Comparison of ENCODE assay signal across 1 cellular context in the genomic region with DNA sequence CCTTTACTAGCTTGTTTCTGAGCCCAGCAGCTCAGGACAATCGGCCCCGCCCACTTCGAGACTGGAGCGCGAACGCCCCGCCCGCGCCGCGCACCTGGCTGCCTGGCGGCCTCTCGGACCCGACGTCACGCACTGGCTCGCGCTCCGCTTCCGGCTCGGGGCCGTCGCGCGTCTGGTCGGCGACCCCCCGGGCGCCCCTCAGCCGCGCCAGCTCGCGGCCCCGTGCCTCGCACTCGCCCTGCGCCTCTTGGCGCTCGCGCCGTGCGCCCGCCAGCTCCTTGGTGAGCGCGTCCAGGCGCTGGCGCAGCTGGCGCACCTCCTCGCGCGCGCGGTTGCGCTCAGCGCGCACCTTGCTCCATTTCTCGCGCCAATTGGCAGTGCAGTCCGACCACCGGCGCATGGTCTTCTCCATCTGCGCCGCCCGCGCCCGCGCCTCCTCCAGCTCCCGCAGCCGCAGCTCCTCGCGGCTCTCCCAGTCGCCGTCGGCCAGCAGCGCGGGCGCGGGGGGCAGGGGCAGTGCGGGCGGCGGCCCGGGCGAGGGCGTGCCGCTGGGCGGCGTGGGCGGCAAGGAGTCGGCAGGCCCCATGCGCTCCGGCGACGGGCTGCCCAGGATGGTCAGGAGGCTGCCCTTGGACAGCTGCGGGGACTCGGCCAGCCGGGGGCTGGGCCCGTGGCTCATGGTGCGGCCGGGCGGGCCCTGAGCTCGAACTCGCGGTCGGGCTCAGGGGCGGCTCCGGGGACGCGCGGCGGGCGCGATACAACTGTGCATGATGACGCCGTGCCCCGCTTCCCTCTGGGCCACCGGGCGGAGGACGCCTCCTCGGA.
TF ChIP-seq lines count a peak whose summit lies in the region.

No MANE protein-coding gene starts in this region.

TF ChIP-seq in HepG2, 621 proteins besides CTCF, POLR2A, EP300 and RAD21:
- TF ChIP-seq, protein P1, sequence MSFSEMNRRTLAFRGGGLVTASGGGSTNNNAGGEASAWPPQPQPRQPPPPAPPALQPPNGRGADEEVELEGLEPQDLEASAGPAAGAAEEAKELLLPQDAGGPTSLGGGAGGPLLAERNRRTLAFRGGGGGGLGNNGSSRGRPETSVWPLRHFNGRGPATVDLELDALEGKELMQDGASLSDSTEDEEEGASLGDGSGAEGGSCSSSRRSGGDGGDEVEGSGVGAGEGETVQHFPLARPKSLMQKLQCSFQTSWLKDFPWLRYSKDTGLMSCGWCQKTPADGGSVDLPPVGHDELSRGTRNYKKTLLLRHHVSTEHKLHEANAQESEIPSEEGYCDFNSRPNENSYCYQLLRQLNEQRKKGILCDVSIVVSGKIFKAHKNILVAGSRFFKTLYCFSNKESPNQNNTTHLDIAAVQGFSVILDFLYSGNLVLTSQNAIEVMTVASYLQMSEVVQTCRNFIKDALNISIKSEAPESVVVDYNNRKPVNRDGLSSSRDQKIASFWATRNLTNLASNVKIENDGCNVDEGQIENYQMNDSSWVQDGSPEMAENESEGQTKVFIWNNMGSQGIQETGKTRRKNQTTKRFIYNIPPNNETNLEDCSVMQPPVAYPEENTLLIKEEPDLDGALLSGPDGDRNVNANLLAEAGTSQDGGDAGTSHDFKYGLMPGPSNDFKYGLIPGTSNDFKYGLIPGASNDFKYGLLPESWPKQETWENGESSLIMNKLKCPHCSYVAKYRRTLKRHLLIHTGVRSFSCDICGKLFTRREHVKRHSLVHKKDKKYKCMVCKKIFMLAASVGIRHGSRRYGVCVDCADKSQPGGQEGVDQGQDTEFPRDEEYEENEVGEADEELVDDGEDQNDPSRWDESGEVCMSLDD (CRISPR knock-in tag; IDR thresholded peaks at IDR 0.05; ENCODE audit: borderline replicate concordance), result no peak
- TF ChIP-seq FOXM1 (CRISPR knock-in tag; IDR thresholded peaks at IDR 0.05) (no peak), ZNF484 (CRISPR knock-in tag; IDR thresholded peaks at IDR 0.05; ENCODE audit: borderline replicate concordance, low read depth) (no peak), ZNF672 (CRISPR knock-in tag; IDR thresholded peaks at IDR 0.05) (no peak), NR1H2 (CRISPR knock-in tag; IDR thresholded peaks at IDR 0.05; ENCODE audit: borderline replicate concordance, low read depth) (no peak), ISL2 (CRISPR knock-in tag; IDR thresholded peaks at IDR 0.05) (no peak), SALL2 (CRISPR knock-in tag; IDR thresholded peaks at IDR 0.05) (no peak), ZNF296 (CRISPR knock-in tag; conservative IDR thresholded peaks at IDR 0.05) (no peak)
- TF ChIP-seq, protein P2, sequence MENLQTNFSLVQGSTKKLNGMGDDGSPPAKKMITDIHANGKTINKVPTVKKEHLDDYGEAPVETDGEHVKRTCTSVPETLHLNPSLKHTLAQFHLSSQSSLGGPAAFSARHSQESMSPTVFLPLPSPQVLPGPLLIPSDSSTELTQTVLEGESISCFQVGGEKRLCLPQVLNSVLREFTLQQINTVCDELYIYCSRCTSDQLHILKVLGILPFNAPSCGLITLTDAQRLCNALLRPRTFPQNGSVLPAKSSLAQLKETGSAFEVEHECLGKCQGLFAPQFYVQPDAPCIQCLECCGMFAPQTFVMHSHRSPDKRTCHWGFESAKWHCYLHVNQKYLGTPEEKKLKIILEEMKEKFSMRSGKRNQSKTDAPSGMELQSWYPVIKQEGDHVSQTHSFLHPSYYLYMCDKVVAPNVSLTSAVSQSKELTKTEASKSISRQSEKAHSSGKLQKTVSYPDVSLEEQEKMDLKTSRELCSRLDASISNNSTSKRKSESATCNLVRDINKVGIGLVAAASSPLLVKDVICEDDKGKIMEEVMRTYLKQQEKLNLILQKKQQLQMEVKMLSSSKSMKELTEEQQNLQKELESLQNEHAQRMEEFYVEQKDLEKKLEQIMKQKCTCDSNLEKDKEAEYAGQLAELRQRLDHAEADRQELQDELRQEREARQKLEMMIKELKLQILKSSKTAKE (CRISPR knock-in tag; IDR thresholded peaks at IDR 0.05; ENCODE audit: borderline replicate concordance), result no peak
